In the genomic region with DNA sequence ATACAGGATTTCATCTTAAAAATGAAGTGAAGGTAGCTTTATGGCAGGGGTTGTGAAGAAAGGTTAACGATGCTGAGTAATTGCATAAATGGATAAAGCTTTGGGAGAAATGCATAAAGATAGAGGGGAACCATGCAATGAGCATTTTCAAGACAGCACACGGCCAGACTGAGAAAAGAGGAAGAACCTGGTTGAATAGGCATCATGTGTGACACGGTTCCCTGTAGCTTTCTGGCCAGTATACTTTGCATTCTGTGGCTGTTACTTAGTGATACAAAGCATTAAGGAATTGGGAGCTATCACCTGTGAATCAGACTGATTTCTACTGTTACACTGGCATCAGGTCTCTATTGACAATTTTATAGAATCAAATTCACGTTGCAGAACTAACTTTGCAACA, we compare ENCODE assay signal across 15 cellular contexts. TPM values are rescaled to one million over a fixed set of nuclear protein-coding genes. Genes with fewer than 3 reads are reported as not detected.
DNase-seq lines count a peak whose midpoint lies in the region; ATAC-seq and TF ChIP-seq lines count a peak whose summit lies in the region.
"Had no signal": no experiment of that assay in that cellular context is flagged by ENCODE, and none has a peak within 500 bp of the region (broad histone marks: within the 10 kb centered on the region; RNA-seq: fewer than 3 reads in every experiment).

No MANE protein-coding gene starts in this region.

- H3K9me3 ChIP-seq in T-helper 17 cell (ENCODE audit: control insufficient read depth, low read length, poor library complexity, severe bottlenecking) (no peaks in the 10 kb centered on the region), HAP-1 (no peaks in the 10 kb centered on the region), gastroesophageal sphincter (no peaks in the 10 kb centered on the region)

- intact Hi-C loops in natural killer cell (cut with micrococcal nuclease): no loop called here

- TF ChIP-seq EP300 in gastroesophageal sphincter (IDR thresholded peaks at IDR 0.05): no peak

- ATAC-seq in natural killer cell (no peak), T-helper 17 cell (peak; percentile 48), WTC11 (no peak), gastroesophageal sphincter (no peak)
- ATAC-seq in natural killer cell treated with Interleukin-12 subunit alpha and Interleukin-12 subunit beta and Interleukin-15 and Interleukin-18, amount 100 ng/mL, for 72 hours: no peak

- no peaks in the 10 kb centered on the region for H3K4me1 ChIP-seq in HAP-1
- H3K4me1 ChIP-seq in gastroesophageal sphincter: peaks cover 0 to 7% (median 0%) of the 10 kb centered on the region in 3 donors

- H3K27me3 ChIP-seq in HAP-1 (ENCODE audit: low read depth): no peaks in the 10 kb centered on the region
- no peaks in the 10 kb centered on the region for H3K27me3 ChIP-seq in gastroesophageal sphincter

- H3K4me1 Mint-ChIP-seq in natural killer cell: peaks cover 19 to 36% of the 10 kb centered on the region in 2 donors
- H3K4me1 Mint-ChIP-seq in natural killer cell treated with Interleukin-12 subunit alpha and Interleukin-12 subunit beta and Interleukin-15 and Interleukin-18, amount 100 ng/mL, for 72 hours (ENCODE audit: low read depth in 2 of 2): peaks cover 7 to 33% of the 10 kb centered on the region in 2 donors
- H3K4me1 Mint-ChIP-seq in T-helper 17 cell: peaks cover 23% of the 10 kb centered on the region
- H3K4me1 Mint-ChIP-seq in WTC11: peaks cover 3% of the 10 kb centered on the region; the same call in 1 of the 2 replicates

- no peak for TF ChIP-seq POLR2A in gastroesophageal sphincter (IDR thresholded peaks at IDR 0.05)

- H3K4me3 Mint-ChIP-seq in natural killer cell (no peak overlapping the region), T-helper 17 cell (no peak overlapping the region), WTC11 (no peak overlapping the region)
- H3K4me3 Mint-ChIP-seq in natural killer cell treated with Interleukin-12 subunit alpha and Interleukin-12 subunit beta and Interleukin-15 and Interleukin-18, amount 100 ng/mL, for 72 hours: no peak overlapping the region
- H3K4me3 Mint-ChIP-seq: activated CD4-positive, alpha-beta memory T cell treated with anti-CD3 and anti-CD28 coated beads, Interleukin-2, amount 10 ng/mL, durations not matched to agents 7 days and 5 days; dendritic cell treated with granulocyte-macrophage colony-stimulating factor and Interleukin-4, amounts not matched to agents 40 ng/mL and 50 ng/mL, for 4 days had no signal

- H3K9me3 Mint-ChIP-seq in natural killer cell (no peaks in the 10 kb centered on the region), WTC11 (peaks cover 6% of the 10 kb centered on the region; the same call in 1 of the 2 replicates)
- no peaks in the 10 kb centered on the region for H3K9me3 Mint-ChIP-seq in natural killer cell treated with Interleukin-12 subunit alpha and Interleukin-12 subunit beta and Interleukin-15 and Interleukin-18, amount 100 ng/mL, for 72 hours

- TF ChIP-seq CTCF in natural killer cell (IDR thresholded peaks at IDR 0.05) (no peak), WTC11 (IDR thresholded peaks at IDR 0.05) (no peak), gastroesophageal sphincter (IDR thresholded peaks at IDR 0.05) (no peak)

- DNase-seq in natural killer cell (no peak), KG1 (lab: John Stamatoyannopoulos, UW) (peak; percentile 34), T-helper 17 cell (no peak), WTC11 (ENCODE audit: low spot score) (no peak), HAP-1 (ENCODE audit: low spot score in 2 of 2) (no peak)
- no peak for DNase-seq in natural killer cell treated with Interleukin-12 subunit alpha and Interleukin-12 subunit beta and Interleukin-15 and Interleukin-18, amount 100 ng/mL, for 72 hours (ENCODE audit: low spot score)
- no peak for DNase-seq in activated naive CD4-positive, alpha-beta T cell treated with anti-CD3 and anti-CD28 coated beads, Interleukin-2, amount 50 U/mL, for 16 hours
- DNase-seq: activated CD4-positive, alpha-beta memory T cell treated with anti-CD3 and anti-CD28 coated beads, Interleukin-2, amount 10 ng/mL, durations not matched to agents 7 days and 5 days; activated effector memory CD4-positive, alpha-beta T cell treated with anti-CD3 and anti-CD28 coated beads, Interleukin-2, amount 50 U/mL, for 16 hours; COR-L47; NCI-H1105 treated with DMSO at 0.1 percent for 48 hours; T-helper 2 cell had no signal

- H3K36me3 Mint-ChIP-seq in natural killer cell (no peaks in the 10 kb centered on the region), T-helper 17 cell (ENCODE audit: low read depth) (peaks cover 2% of the 10 kb centered on the region), WTC11 (no peaks in the 10 kb centered on the region)
- H3K36me3 Mint-ChIP-seq in natural killer cell treated with Interleukin-12 subunit alpha and Interleukin-12 subunit beta and Interleukin-15 and Interleukin-18, amount 100 ng/mL, for 72 hours: peaks cover 9% of the 10 kb centered on the region

- in situ Hi-C loops in HAP-1 (cut with MboI; ENCODE audit: low sequenced_read_pairs): no loop called here

- 74 to 75% methylated on average over 4 of the region's 4 CpGs for WGBS in gastroesophageal sphincter (ENCODE audit: low coverage in 1 of 2), 2 donors

- H3K27me3 Mint-ChIP-seq in natural killer cell (ENCODE audit: low read depth in 2 of 2) (no peaks in the 10 kb centered on the region), T-helper 17 cell (no peaks in the 10 kb centered on the region), WTC11 (ENCODE audit: low read depth) (no peaks in the 10 kb centered on the region)
- H3K27me3 Mint-ChIP-seq in natural killer cell treated with Interleukin-12 subunit alpha and Interleukin-12 subunit beta and Interleukin-15 and Interleukin-18, amount 100 ng/mL, for 72 hours: no peaks in the 10 kb centered on the region
- H3K27me3 Mint-ChIP-seq: activated CD4-positive, alpha-beta memory T cell treated with anti-CD3 and anti-CD28 coated beads, Interleukin-2, amount 10 ng/mL, durations not matched to agents 7 days and 5 days; dendritic cell treated with granulocyte-macrophage colony-stimulating factor and Interleukin-4, amounts not matched to agents 40 ng/mL and 50 ng/mL, for 4 days had no signal

- POLR2A ChIA-PET in WTC11 (lab: Charles Lee): interaction anchor here (0.7 kb wide), 2 partner anchors 11 to 66 kb away, joined by 4 read pairs; no protein-coding TSS in a partner anchor

- H3K36me3 ChIP-seq in HAP-1 (replicated peaks): peaks cover 6% of the 10 kb centered on the region; the same call in 1 of the 2 replicates
- H3K36me3 ChIP-seq in gastroesophageal sphincter: no peaks in the 10 kb centered on the region

- H3K4me3 ChIP-seq in HAP-1 (no peak overlapping the region), gastroesophageal sphincter (no peak overlapping the region)

- CTCF ChIA-PET in WTC11 (lab: Charles Lee): no interaction called here

- peak overlapping the region; percentile 25 to 43 for H3K27ac Mint-ChIP-seq in natural killer cell
- H3K27ac Mint-ChIP-seq in natural killer cell treated with Interleukin-12 subunit alpha and Interleukin-12 subunit beta and Interleukin-15 and Interleukin-18, amount 100 ng/mL, for 72 hours: no peak overlapping the region
- H3K27ac Mint-ChIP-seq in T-helper 17 cell: no peak overlapping the region
- no peak overlapping the region for H3K27ac Mint-ChIP-seq in WTC11
- H3K27ac Mint-ChIP-seq: activated CD4-positive, alpha-beta memory T cell treated with anti-CD3 and anti-CD28 coated beads, Interleukin-2, amount 10 ng/mL, durations not matched to agents 7 days and 5 days had no signal

- H3K27ac ChIP-seq in gastroesophageal sphincter: no peak overlapping the region
- H3K27ac ChIP-seq: 22Rv1 had no signal

TF ChIP-seq in WTC11, 78 proteins besides CTCF, POLR2A, EP300 and RAD21 (continues in another document):
- TF ChIP-seq USF1 (CRISPR knock-in tag; IDR thresholded peaks at IDR 0.05): no peak
- no peak for TF ChIP-seq TEAD4 (CRISPR knock-in tag; IDR thresholded peaks at IDR 0.05)
- no peak for TF ChIP-seq PRRX2 (CRISPR knock-in tag; IDR thresholded peaks at IDR 0.05)
- TF ChIP-seq MXD4 (CRISPR knock-in tag; IDR thresholded peaks at IDR 0.05; ENCODE audit: borderline replicate concordance): no peak
- TF ChIP-seq MAX (CRISPR knock-in tag; IDR thresholded peaks at IDR 0.05): no peak
- no peak for TF ChIP-seq FOXP4 (CRISPR knock-in tag; IDR thresholded peaks at IDR 0.05)
- no peak for TF ChIP-seq TP53 (CRISPR knock-in tag; IDR thresholded peaks at IDR 0.05)
- TF ChIP-seq OVOL2 (CRISPR knock-in tag; IDR thresholded peaks at IDR 0.05; ENCODE audit: borderline replicate concordance): no peak
- TF ChIP-seq ZNF396 (CRISPR knock-in tag; IDR thresholded peaks at IDR 0.05; ENCODE audit: borderline replicate concordance): no peak

RNA-seq across cellular contexts. Expression of gene NR2C2, which starts 33.3 kb away (rescaled TPM):
- total RNA-seq in natural killer cell (10 to 100 TPM; 70.4 to 94.3 (median 81.6) TPM), T-helper 17 cell (10 to 100 TPM; 47.1 to 48.3 TPM), WTC11 (2021) (48.6 to 51.5 TPM (median 50.8 TPM) in 3 replicates), gastroesophageal sphincter (10 to 100 TPM; 35.8 to 56.2 (median 40.7) TPM)
- 10 to 100 TPM; 58.3 to 74.3 TPM for total RNA-seq in natural killer cell treated with Interleukin-12 subunit alpha and Interleukin-12 subunit beta and Interleukin-15 and Interleukin-18, amount 100 ng/mL, for 72 hours

Comparison
In these comparisons a context has a peak if more than half of its experiments do, and no peak if none do; other contexts are left out.
1. H3K27ac Mint-ChIP-seq: peak in natural killer cell (2 of 2); none in natural killer cell treated with Interleukin-12 subunit alpha and Interleukin-12 subunit beta and Interleukin-15 and Interleukin-18, amount 100 ng/mL, for 72 hours (0 of 2), T-helper 17 cell (single experiment) and WTC11 (single experiment).